Comparison of ENCODE assay signal across 8 cellular contexts in genomic region chr18:21599585-21600525, GRCh38. TPM values are rescaled to one million over a fixed set of nuclear protein-coding genes. Genes with fewer than 3 reads are reported as not detected.
DNase-seq lines count a peak whose midpoint lies in the region; ATAC-seq and TF ChIP-seq lines count a peak whose summit lies in the region.

No MANE protein-coding gene starts in this region.

- H3K36me3 ChIP-seq in GM23338 (ENCODE audit: insufficient read depth) (no peaks in the 10 kb centered on the region), KOPT-K1 (ENCODE audit: insufficient read depth, low read length) (no peaks in the 10 kb centered on the region)

- TF ChIP-seq CTCF in GM23338 (conservative IDR thresholded peaks at IDR 0.05; ENCODE audit: low read depth in 2 of 2) (0 out of 4 replicates have a peak, but pooled peaks of 1 of the 2 experiments have one; percentile 11), WTC11 (IDR thresholded peaks at IDR 0.05) (no peak), type B pancreatic cell (conservative IDR thresholded peaks at IDR 0.05) (peak; percentile 55)

- H2AFZ ChIP-seq in GM23338: peak overlapping the region; percentile 94

- CTCF ChIA-PET in WTC11 (lab: Charles Lee): interaction anchor here (0.6 to 4.1 kb wide), 51 partner anchors 10 to 488 kb away, joined by 3 to 86 read pairs (median 4); partner anchors contain the start of genes ABHD3, MIB1, ROCK1 and SNRPD1

- H3K9me3 ChIP-seq in KOPT-K1 (ENCODE audit: insufficient read depth, low read length, poor library complexity, severe bottlenecking): no peaks in the 10 kb centered on the region

- no peaks in the 10 kb centered on the region for H3K27me3 ChIP-seq in GM23338 (ENCODE audit: insufficient read depth)

- H3K36me3 Mint-ChIP-seq in GM23338 (ENCODE audit: low read depth) (peaks cover 12% of the 10 kb centered on the region), WTC11 (peaks cover 7% of the 10 kb centered on the region), type B pancreatic cell (peaks cover 4% of the 10 kb centered on the region)

- H3K4me3 ChIP-seq in GM23338: peak overlapping the region; percentile 99

- POLR2A ChIA-PET in WTC11 (lab: Charles Lee): interaction anchor here (1.2 to 2.4 kb wide), 7 partner anchors 12 to 488 kb away, joined by 4 to 24 read pairs (median 8); partner anchors contain the start of genes ABHD3, MIB1, ROCK1 and SNRPD1

- no peaks in the 10 kb centered on the region for H3K9me2 ChIP-seq in GM23338 (ENCODE audit: insufficient read depth)

- H3K4me1 ChIP-seq in GM23338 (ENCODE audit: insufficient read depth): peaks cover 9% of the 10 kb centered on the region; the same call in 1 of the 2 replicates

- DNase-seq in activated effector memory CD4-positive, alpha-beta T cell treated with anti-CD3 and anti-CD28 coated beads, Interleukin-2, amount 50 U/mL, for 16 hours: peak; percentile 68
- no peak for DNase-seq in activated effector memory CD4-positive, alpha-beta T cell treated with Interleukin-2 at 50 U/mL for 16 hours
- DNase-seq in GM23338 (ENCODE audit: low spot score) (peak; percentile 79), WTC11 (ENCODE audit: low spot score) (peak; percentile 75), epithelial cell of prostate (ENCODE audit: low read depth, low spot score) (peak; percentile 1), mucosa of gallbladder (ENCODE audit: low spot score) (peak; percentile 53), type B pancreatic cell (ENCODE audit: extremely low spot score, unreplicated experiment) (peak; percentile 80)

- H3F3A ChIP-seq in GM23338 (replicated peaks; ENCODE audit: low read depth): peaks cover 21% of the 10 kb centered on the region

- H3K4me3 Mint-ChIP-seq in GM23338 (peak overlapping the region; percentile 98), WTC11 (peak overlapping the region; percentile 98), type B pancreatic cell (peak overlapping the region; percentile 96)

- H3K27ac ChIP-seq in GM23338 (ENCODE audit: low read depth) (peak overlapping the region; percentile 100), KOPT-K1 (ENCODE audit: low read depth, low read length, poor library complexity, severe bottlenecking) (peak overlapping the region; percentile 82), epithelial cell of prostate (peak overlapping the region; percentile 98)

- peak; percentile 80 for ATAC-seq in GM23338
- peak; percentile 61 for ATAC-seq in WTC11

- H4K20me1 ChIP-seq in GM23338 (replicated peaks; ENCODE audit: insufficient read depth): peaks cover 4% of the 10 kb centered on the region

- peak overlapping the region; percentile 96 for H3K4me2 ChIP-seq in GM23338

- peaks cover 50% of the 10 kb centered on the region for H3K79me2 ChIP-seq in GM23338 (replicated peaks; ENCODE audit: insufficient read depth)

- H3K27ac Mint-ChIP-seq in GM23338: peak overlapping the region; percentile 97
- peak overlapping the region; percentile 100 for H3K27ac Mint-ChIP-seq in WTC11
- H3K27ac Mint-ChIP-seq in type B pancreatic cell: peak overlapping the region; percentile 99

- peaks cover 12% of the 10 kb centered on the region for H3K27me3 Mint-ChIP-seq in GM23338 (ENCODE audit: insufficient read depth, low read depth, poor library complexity)
- H3K27me3 Mint-ChIP-seq in WTC11 (ENCODE audit: low read depth): peaks cover 4% of the 10 kb centered on the region
- H3K27me3 Mint-ChIP-seq in type B pancreatic cell: no peaks in the 10 kb centered on the region

- no peaks in the 10 kb centered on the region for H3K9me3 Mint-ChIP-seq in GM23338
- H3K9me3 Mint-ChIP-seq in WTC11: peaks cover 4% of the 10 kb centered on the region; the same call in 1 of the 2 replicates
- H3K9me3 Mint-ChIP-seq in type B pancreatic cell: no peaks in the 10 kb centered on the region

- H3K4me1 Mint-ChIP-seq in GM23338: peaks cover 6% of the 10 kb centered on the region
- peaks cover 14% of the 10 kb centered on the region for H3K4me1 Mint-ChIP-seq in WTC11
- H3K4me1 Mint-ChIP-seq in type B pancreatic cell (ENCODE audit: unreplicated experiment): peaks cover 19% of the 10 kb centered on the region

TF ChIP-seq in GM23338, 12 proteins besides CTCF, POLR2A, EP300 and RAD21 (continues in another document):
- TF ChIP-seq EZH2 (IDR thresholded peaks at IDR 0.05; ENCODE audit: low read depth, unreplicated experiment): no peak

TF ChIP-seq in WTC11, 78 proteins besides CTCF, POLR2A, EP300 and RAD21 (continues in another document):
- TF ChIP-seq NFYB (CRISPR knock-in tag; conservative IDR thresholded peaks at IDR 0.05; ENCODE audit: low read depth) (no peak), CBFB (CRISPR knock-in tag; IDR thresholded peaks at IDR 0.05; ENCODE audit: low read depth) (no peak), GABPB1 (CRISPR knock-in tag; IDR thresholded peaks at IDR 0.05) (no peak), CREM (CRISPR knock-in tag; IDR thresholded peaks at IDR 0.05) (no peak), IRF1 (CRISPR knock-in tag; IDR thresholded peaks at IDR 0.05) (0 out of 2 replicates have a peak, but pooled peaks have one; percentile 31), NR3C1 (CRISPR knock-in tag; conservative IDR thresholded peaks at IDR 0.05; ENCODE audit: low read depth) (no peak), GRHL2 (CRISPR knock-in tag; IDR thresholded peaks at IDR 0.05; ENCODE audit: insufficient replicate concordance, severe bottlenecking) (no peak), ETV6 (CRISPR knock-in tag; IDR thresholded peaks at IDR 0.05) (peak; percentile 76; the same call in 1 of the 2 replicates), TEAD4 (CRISPR knock-in tag; IDR thresholded peaks at IDR 0.05) (no peak), TCF7 (CRISPR knock-in tag; IDR thresholded peaks at IDR 0.05; ENCODE audit: low read depth) (peak; percentile 80; the same call in 1 of the 2 replicates), HMGXB4 (CRISPR knock-in tag; IDR thresholded peaks at IDR 0.05) (no peak; the same call in 1 of the 2 replicates), ZNF425 (CRISPR knock-in tag; conservative IDR thresholded peaks at IDR 0.05) (no peak), FOXP4 (CRISPR knock-in tag; IDR thresholded peaks at IDR 0.05) (peak; percentile 58; the same call in 1 of the 2 replicates)

RNA-seq across cellular contexts. Expression of gene ESCO1, which starts 0.6 kb away (rescaled TPM):
- total RNA-seq in GM23338 (2014; rRNA removed; shearing (Covaris generic)): 56.1 and 56.8 TPM in 2 replicates
- 36.1 and 50.4 TPM in 2 replicates for polyA plus RNA-seq in GM23338 (2016; fragmentation: Nextera tagmentation; extraction: Ambion mirVana)
- 35.2 to 46.5 TPM (median 35.5 TPM) in 3 replicates for total RNA-seq in WTC11 (2021)
- total RNA-seq in mucosa of gallbladder: 15.4 TPM
- 15.3 and 16.4 TPM in 2 replicates for total RNA-seq in type B pancreatic cell (ENCODE audit: low replicate concordance)

RNA-seq across cellular contexts. Expression of gene SNRPD1, which starts 12.3 kb away (rescaled TPM):
- total RNA-seq in GM23338 (2014; rRNA removed; shearing (Covaris generic)): 35.7 and 37.5 TPM in 2 replicates
- 660 and 700 TPM in 2 replicates for polyA plus RNA-seq in GM23338 (2016; fragmentation: Nextera tagmentation; extraction: Ambion mirVana)
- 136 to 140 TPM (median 137 TPM) in 3 replicates for total RNA-seq in WTC11 (2021)
- 29.9 TPM for total RNA-seq in mucosa of gallbladder
- total RNA-seq in type B pancreatic cell (ENCODE audit: low replicate concordance): 66.4 and 83.1 TPM in 2 replicates
